ENCODE assay signal across 2 cellular contexts in genomic region chr3:106540743-106541142, GRCh38.
TF ChIP-seq lines count a peak whose summit lies in the region.

No MANE protein-coding gene starts in this region.

TF ChIP-seq in SK-N-SH, 30 proteins besides CTCF, POLR2A, EP300 and RAD21 (continued from another document):
- TF ChIP-seq, protein P1, sequence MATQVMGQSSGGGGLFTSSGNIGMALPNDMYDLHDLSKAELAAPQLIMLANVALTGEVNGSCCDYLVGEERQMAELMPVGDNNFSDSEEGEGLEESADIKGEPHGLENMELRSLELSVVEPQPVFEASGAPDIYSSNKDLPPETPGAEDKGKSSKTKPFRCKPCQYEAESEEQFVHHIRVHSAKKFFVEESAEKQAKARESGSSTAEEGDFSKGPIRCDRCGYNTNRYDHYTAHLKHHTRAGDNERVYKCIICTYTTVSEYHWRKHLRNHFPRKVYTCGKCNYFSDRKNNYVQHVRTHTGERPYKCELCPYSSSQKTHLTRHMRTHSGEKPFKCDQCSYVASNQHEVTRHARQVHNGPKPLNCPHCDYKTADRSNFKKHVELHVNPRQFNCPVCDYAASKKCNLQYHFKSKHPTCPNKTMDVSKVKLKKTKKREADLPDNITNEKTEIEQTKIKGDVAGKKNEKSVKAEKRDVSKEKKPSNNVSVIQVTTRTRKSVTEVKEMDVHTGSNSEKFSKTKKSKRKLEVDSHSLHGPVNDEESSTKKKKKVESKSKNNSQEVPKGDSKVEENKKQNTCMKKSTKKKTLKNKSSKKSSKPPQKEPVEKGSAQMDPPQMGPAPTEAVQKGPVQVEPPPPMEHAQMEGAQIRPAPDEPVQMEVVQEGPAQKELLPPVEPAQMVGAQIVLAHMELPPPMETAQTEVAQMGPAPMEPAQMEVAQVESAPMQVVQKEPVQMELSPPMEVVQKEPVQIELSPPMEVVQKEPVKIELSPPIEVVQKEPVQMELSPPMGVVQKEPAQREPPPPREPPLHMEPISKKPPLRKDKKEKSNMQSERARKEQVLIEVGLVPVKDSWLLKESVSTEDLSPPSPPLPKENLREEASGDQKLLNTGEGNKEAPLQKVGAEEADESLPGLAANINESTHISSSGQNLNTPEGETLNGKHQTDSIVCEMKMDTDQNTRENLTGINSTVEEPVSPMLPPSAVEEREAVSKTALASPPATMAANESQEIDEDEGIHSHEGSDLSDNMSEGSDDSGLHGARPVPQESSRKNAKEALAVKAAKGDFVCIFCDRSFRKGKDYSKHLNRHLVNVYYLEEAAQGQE (IDR thresholded peaks at IDR 0.05; ENCODE audit: low read depth, low read length): no peak
- no peak for TF ChIP-seq EZH2phosphoT487 (IDR thresholded peaks at IDR 0.05; ENCODE audit: borderline replicate concordance, low read depth)
- TF ChIP-seq TAF1 (IDR thresholded peaks at IDR 0.05; ENCODE audit: borderline replicate concordance, low read depth, low read length): no peak
- no peak for TF ChIP-seq NFIC (IDR thresholded peaks at IDR 0.05; ENCODE audit: borderline replicate concordance)
- no peak for TF ChIP-seq TCF12 (IDR thresholded peaks at IDR 0.05)
- TF ChIP-seq FOXJ3 (CRISPR knock-in tag; IDR thresholded peaks at IDR 0.05): no peak
- TF ChIP-seq TEAD4 (IDR thresholded peaks at IDR 0.05; ENCODE audit: borderline replicate concordance, insufficient read depth): no peak
- TF ChIP-seq POLR2AphosphoS5 (IDR thresholded peaks at IDR 0.05; ENCODE audit: low read depth, low read length): no peak
- no peak for TF ChIP-seq FOSL2 (IDR thresholded peaks at IDR 0.05; ENCODE audit: borderline replicate concordance, low read depth)
- TF ChIP-seq NRF1 (IDR thresholded peaks at IDR 0.05; ENCODE audit: low read depth, low read length): no peak
- no peak for TF ChIP-seq FOXM1 (IDR thresholded peaks at IDR 0.05; ENCODE audit: low read depth)
- no peak for TF ChIP-seq RXRA (IDR thresholded peaks at IDR 0.05; ENCODE audit: borderline replicate concordance, low read depth)
- TF ChIP-seq USF1 (IDR thresholded peaks at IDR 0.05; ENCODE audit: borderline replicate concordance, low read depth): no peak

TF ChIP-seq in SK-N-SH treated with all-trans-retinoic acid at 6 μM for 48 hours, 23 proteins besides CTCF, POLR2A, EP300 and RAD21 (continued from another document):
- TF ChIP-seq ZNF8 (CRISPR knock-in tag; IDR thresholded peaks at IDR 0.05) (no peak), SNAI2 (CRISPR knock-in tag; IDR thresholded peaks at IDR 0.05) (no peak), ARNTL (CRISPR knock-in tag; IDR thresholded peaks at IDR 0.05; ENCODE audit: borderline replicate concordance, low read depth) (no peak), CSRNP3 (CRISPR knock-in tag; IDR thresholded peaks at IDR 0.05) (no peak), TCF4 (CRISPR knock-in tag; IDR thresholded peaks at IDR 0.05; ENCODE audit: borderline replicate concordance) (no peak), TOX (CRISPR knock-in tag; IDR thresholded peaks at IDR 0.05; ENCODE audit: borderline replicate concordance) (no peak), BACH2 (CRISPR knock-in tag; IDR thresholded peaks at IDR 0.05; ENCODE audit: borderline replicate concordance) (no peak), ZNF565 (CRISPR knock-in tag; conservative IDR thresholded peaks at IDR 0.05; ENCODE audit: low read depth) (no peak), ZFP3 (CRISPR knock-in tag; IDR thresholded peaks at IDR 0.05) (no peak), OSR1 (CRISPR knock-in tag; IDR thresholded peaks at IDR 0.05) (no peak), RARB (CRISPR knock-in tag; IDR thresholded peaks at IDR 0.05) (no peak), CSDC2 (CRISPR knock-in tag; IDR thresholded peaks at IDR 0.05) (no peak), GLIS3 (CRISPR knock-in tag; IDR thresholded peaks at IDR 0.05) (no peak), PPARA (CRISPR knock-in tag; IDR thresholded peaks at IDR 0.05; ENCODE audit: borderline replicate concordance) (no peak), ZC3H10 (CRISPR knock-in tag; IDR thresholded peaks at IDR 0.05) (no peak), ZFP30 (CRISPR knock-in tag; IDR thresholded peaks at IDR 0.05) (no peak), ZNF70 (CRISPR knock-in tag; IDR thresholded peaks at IDR 0.05) (no peak)
